19 cellular contexts compared by ENCODE assay signal in genomic region chr14:102760485-102761193, GRCh38. TPM values are rescaled to one million over a fixed set of nuclear protein-coding genes. Genes with fewer than 3 reads are reported as not detected.
A peak's percentile ranks its signal among the peaks of the same experiment; 100 is the strongest.
DNase-seq lines count a peak whose midpoint lies in the region; ATAC-seq, FAIRE-seq and TF ChIP-seq lines count a peak whose summit lies in the region.
"Had no signal": no experiment of that assay in that cellular context is flagged by ENCODE, and none has a peak within 500 bp of the region (broad histone marks: within the 10 kb centered on the region; RNA-seq: fewer than 3 reads in every experiment).

No MANE protein-coding gene starts in this region.

- TF ChIP-seq POLR2A in HepG2 (IDR thresholded peaks at IDR 0.05; ENCODE audit: insufficient read depth in 1 of 2, low read depth in 2 of 2, low read length in 2 of 2), result no peak

- no peak overlapping the region for H2BK120ac ChIP-seq in H9 (ENCODE audit: low read depth, low read length, poor library complexity, severe bottlenecking)

- H3K56ac ChIP-seq in H9 (ENCODE audit: insufficient read length, low read depth, low read length), result no peak overlapping the region

- H4K91ac ChIP-seq in H9 (ENCODE audit: insufficient read length, low read depth, low read length), result no peak overlapping the region

- no peak for TF ChIP-seq RAD21 in HepG2 (CRISPR knock-in tag; IDR thresholded peaks at IDR 0.05)

- H2BK12ac ChIP-seq in H9 (ENCODE audit: insufficient read length, low read depth, low read length), result no peak overlapping the region

- no peak for FAIRE-seq in HepG2 (lab: Jason Lieb, UNC)
- FAIRE-seq: bronchial epithelial cell, TTC549 had no signal

- H3K4me3 ChIP-seq in HepG2 (replicated peaks in 1 of 3; ENCODE audit: insufficient read depth in 1 of 3, low read depth in 2 of 3, low read length in 3 of 3), result no peak overlapping the region
- H3K4me3 ChIP-seq: gastrocnemius medialis, Peyer's patch had no signal

- TF ChIP-seq EP300 in HepG2 (IDR thresholded peaks at IDR 0.05; ENCODE audit: low read depth in 2 of 2, low read length in 2 of 2) (no peak), HepG2 (CRISPR knock-in tag; IDR thresholded peaks at IDR 0.05; ENCODE audit: borderline replicate concordance) (no peak)

- H3K27me3 Mint-ChIP-seq in H9 (ENCODE audit: low read depth), result peaks cover 4% of the 10 kb centered on the region
- no peaks in the 10 kb centered on the region for H3K27me3 Mint-ChIP-seq in stimulated activated naive B cell treated with anti-CD40 and anti-IgM and Interleukin-4, amounts not matched to agents 10 μg/mL and 1 μg/mL and 100 μg/mL, for 72 hours

- no peak overlapping the region for H2BK15ac ChIP-seq in H9 (ENCODE audit: low read depth, low read length)

- no peak overlapping the region for H2BK5ac ChIP-seq in H9 (ENCODE audit: insufficient read length, low read length)

- peak overlapping the region in 1 of 2 experiments; percentile 55; a peak in 2 of 5 replicates for H3K4me3 Mint-ChIP-seq in H9
- no peak overlapping the region for H3K4me3 Mint-ChIP-seq in stimulated activated naive B cell treated with anti-CD40 and anti-IgM and Interleukin-4, amounts not matched to agents 10 μg/mL and 1 μg/mL and 100 μg/mL, for 72 hours
- H3K4me3 Mint-ChIP-seq: activated CD4-positive, alpha-beta T cell treated with anti-CD3 and anti-CD28 coated beads, Interleukin-2, amount 10 ng/mL, durations not matched to agents 24 days and 14 days; stimulated activated naive CD8-positive, alpha-beta T cell treated with anti-CD3 and anti-CD28 coated beads, Interleukin-15, Interleukin-2, amounts not matched to agents 100 ng/mL and 50 ng/mL, for 24 hours had no signal

- no peaks in the 10 kb centered on the region for H3K36me3 Mint-ChIP-seq in H9 (ENCODE audit: insufficient read depth in 1 of 3, low read depth in 3 of 3)
- peaks cover 1 to 11% of the 10 kb centered on the region in 2 donors for H3K36me3 Mint-ChIP-seq in stimulated activated naive B cell treated with anti-CD40 and anti-IgM and Interleukin-4, amounts not matched to agents 10 μg/mL and 1 μg/mL and 100 μg/mL, for 72 hours

- no peaks in the 10 kb centered on the region for H3K9me3 Mint-ChIP-seq in H9
- peaks cover 0 to 4% of the 10 kb centered on the region in 2 donors for H3K9me3 Mint-ChIP-seq in stimulated activated naive B cell treated with anti-CD40 and anti-IgM and Interleukin-4, amounts not matched to agents 10 μg/mL and 1 μg/mL and 100 μg/mL, for 72 hours
- H3K9me3 Mint-ChIP-seq: activated CD4-positive, alpha-beta T cell treated with anti-CD3 and anti-CD28 coated beads, Interleukin-2, amount 10 ng/mL, durations not matched to agents 24 days and 14 days; stimulated activated naive CD8-positive, alpha-beta T cell treated with anti-CD3 and anti-CD28 coated beads, Interleukin-15, Interleukin-2, amounts not matched to agents 100 ng/mL and 50 ng/mL, for 24 hours had no signal

- H2AFZ ChIP-seq in H9 (ENCODE audit: low read length) (no peak overlapping the region), HepG2 (ENCODE audit: low read length) (no peak overlapping the region)

- H3K27ac ChIP-seq in H9 (ENCODE audit: insufficient read length, low read depth, low read length) (no peak overlapping the region), HepG2 (ENCODE audit: extremely low read length, insufficient read depth, low read length) (no peak overlapping the region)
- H3K27ac ChIP-seq: gastrocnemius medialis, Peyer's patch had no signal

- H4K5ac ChIP-seq in H9 (ENCODE audit: insufficient read length, low read depth, low read length), result no peak overlapping the region

- H3K14ac ChIP-seq in H9 (ENCODE audit: insufficient read depth, low read length), result no peak overlapping the region

- no peaks in the 10 kb centered on the region for H3K9me3 ChIP-seq in H9 (ENCODE audit: control insufficient read depth, low read depth, low read length)
- H3K9me3 ChIP-seq in HepG2 (ENCODE audit: low read length), result no peaks in the 10 kb centered on the region
- H3K9me3 ChIP-seq: gastrocnemius medialis, Peyer's patch had no signal

- intact Hi-C loops in HepG2 (cut with micrococcal nuclease; ENCODE audit: unreplicated experiment), result no loop called here

- peak; percentile 42 for ATAC-seq in esophagus mucosa
- ATAC-seq in HepG2, result peak; percentile 71
- no peak for ATAC-seq in stimulated activated naive B cell treated with anti-CD40 and anti-IgM and Interleukin-4, amounts not matched to agents 10 μg/mL and 1 μg/mL and 100 μg/mL, for 72 hours (replicated peaks)
- no peak for ATAC-seq in GM21717 (IDR thresholded peaks at IDR 0.05; ENCODE audit: unreplicated experiment)
- ATAC-seq: gastrocnemius medialis had no signal

- H3K27ac Mint-ChIP-seq in H9, result no peak overlapping the region; a peak in 1 of 7 replicates
- H3K27ac Mint-ChIP-seq in stimulated activated naive B cell treated with anti-CD40 and anti-IgM and Interleukin-4, amounts not matched to agents 10 μg/mL and 1 μg/mL and 100 μg/mL, for 72 hours, result peak overlapping the region; percentile 69
- H3K27ac Mint-ChIP-seq: activated CD4-positive, alpha-beta T cell treated with anti-CD3 and anti-CD28 coated beads, Interleukin-2, amount 10 ng/mL, durations not matched to agents 24 days and 14 days; stimulated activated naive CD8-positive, alpha-beta T cell treated with anti-CD3 and anti-CD28 coated beads, Interleukin-15, Interleukin-2, amounts not matched to agents 100 ng/mL and 50 ng/mL, for 24 hours had no signal

- H3K4me1 Mint-ChIP-seq in H9, result peaks cover 26 to 30% of the 10 kb centered on the region in 2 experiments
- H3K4me1 Mint-ChIP-seq in stimulated activated naive B cell treated with anti-CD40 and anti-IgM and Interleukin-4, amounts not matched to agents 10 μg/mL and 1 μg/mL and 100 μg/mL, for 72 hours, result peaks cover 44 to 67% of the 10 kb centered on the region in 2 donors
- H3K4me1 Mint-ChIP-seq: activated CD4-positive, alpha-beta T cell treated with anti-CD3 and anti-CD28 coated beads, Interleukin-2, amount 10 ng/mL, durations not matched to agents 24 days and 14 days had no signal

- WGBS in H9 (ENCODE audit: extremely low coverage, insufficient read length, low lambda C conversion rate), result no CpG with 5 or more reads among the region's 22 CpGs
- WGBS in HepG2 (ENCODE audit: low lambda C conversion rate), result 60% methylated on average over 15 of the region's 22 CpGs

- H3K79me1 ChIP-seq in H9 (ENCODE audit: insufficient read depth, low read depth, low read length, poor library complexity, severe bottlenecking), result no peaks in the 10 kb centered on the region

- H3K4me1 ChIP-seq in H9 (ENCODE audit: insufficient read depth, low read length) (0 out of 2 replicates have a peak, but pooled peaks cover 2% of the 10 kb centered on the region), HepG2 (ENCODE audit: insufficient read depth, low read length) (peaks cover 32% of the 10 kb centered on the region)
- H3K4me1 ChIP-seq: gastrocnemius medialis had no signal

- POLR2A ChIA-PET in HepG2 (lab: Yijun Ruan, JAX), result no interaction called here

- H2AK5ac ChIP-seq in H9 (ENCODE audit: insufficient read length, low read length), result no peak overlapping the region

- no peaks in the 10 kb centered on the region for H3K36me3 ChIP-seq in HepG2 (replicated peaks in 1 of 2; ENCODE audit: control insufficient read depth in 1 of 2, insufficient read depth in 2 of 2, low read length in 2 of 2)
- H3K36me3 ChIP-seq: gastrocnemius medialis, Peyer's patch had no signal

- DNase-seq in H9 (peak; percentile 67), HepG2 (ENCODE audit: low spot score) (no peak), NCI-H1930 (lab: John Stamatoyannopoulos, UW) (no peak), NCI-H526 treated with DMSO at 0.1 percent for 48 hours (lab: John Stamatoyannopoulos, UW) (no peak)
- DNase-seq in stimulated activated naive B cell treated with anti-CD40 and anti-IgM and Interleukin-4, amounts not matched to agents 10 μg/mL and 1 μg/mL and 100 μg/mL, for 72 hours, result no peak
- DNase-seq: activated CD4-positive, alpha-beta T cell treated with anti-CD3 and anti-CD28 coated beads, Interleukin-2, amount 10 ng/mL, durations not matched to agents 24 days and 14 days; activated effector memory CD4-positive, alpha-beta T cell treated with anti-CD3 and anti-CD28 coated beads, Interleukin-2, amount 50 U/mL, for 16 hours; gastrocnemius medialis; KG1; mesenchymal stem cell; NCI-H1092 treated with DMSO at 0.1 percent for 48 hours; NCI-H2107; NCI-H774; Peyer's patch had no signal

- no peak overlapping the region for H3K4me2 ChIP-seq in H9 (ENCODE audit: insufficient read depth, insufficient read length, low read length)
- peak overlapping the region; percentile 16; the same call in 1 of the 2 replicates for H3K4me2 ChIP-seq in HepG2 (ENCODE audit: low read depth, low read length)

- H3T11ph ChIP-seq in H9 (ENCODE audit: low read length), result no peak overlapping the region

- no peaks in the 10 kb centered on the region for H3K27me3 ChIP-seq in H9 (ENCODE audit: insufficient read depth, low read length)
- H3K27me3 ChIP-seq in HepG2 (ENCODE audit: control insufficient read depth in 1 of 2, insufficient read depth in 2 of 2, low read length in 2 of 2), result peaks cover 0 to 4% of the 10 kb centered on the region in 2 experiments; a peak in 2 of 5 replicates
- H3K27me3 ChIP-seq: Peyer's patch had no signal

- no peak overlapping the region for H3K18ac ChIP-seq in H9 (ENCODE audit: insufficient read length, low read depth, low read length)

- BruUV-seq in HepG2 (replicated peaks; lab: Mats Ljungman, UMichigan), result no TSS peak

- H3K23me2 ChIP-seq in H9 (ENCODE audit: insufficient read length, low read depth, low read length, poor library complexity, severe bottlenecking), result no peaks in the 10 kb centered on the region

- H3K79me2 ChIP-seq in H9 (ENCODE audit: insufficient read depth, low read length) (no peaks in the 10 kb centered on the region), HepG2 (ENCODE audit: insufficient read depth, low read length) (no peaks in the 10 kb centered on the region)

- in situ Hi-C loops in HepG2 (cut with HindIII; ENCODE audit: extremely low pct_ligation_motif_present, low pct_unique_long_range_greater_than_20kb), result no loop called here

- no peaks in the 10 kb centered on the region for H4K20me1 ChIP-seq in H9 (ENCODE audit: control insufficient read depth, insufficient read depth, insufficient read length)
- H4K20me1 ChIP-seq in HepG2 (ENCODE audit: insufficient read depth, low read length), result no peaks in the 10 kb centered on the region

- TF ChIP-seq CTCF in H9 (conservative IDR thresholded peaks at IDR 0.05) (no peak), HepG2 (CRISPR knock-in tag; IDR thresholded peaks at IDR 0.05) (no peak)

- H3K4ac ChIP-seq in H9 (ENCODE audit: low read depth, low read length), result no peak overlapping the region

- H4K8ac ChIP-seq in H9 (replicated peaks; ENCODE audit: insufficient read length, low read depth, low read length), result no peak overlapping the region

- H2BK20ac ChIP-seq in H9 (ENCODE audit: low read depth, low read length, poor library complexity, severe bottlenecking), result no peak overlapping the region

- CTCF ChIA-PET in HepG2 (lab: Yijun Ruan, JAX; ENCODE audit: low intra/inter-chr PET ratio, low total read pairs), result no interaction called here

- no peak overlapping the region for H3K23ac ChIP-seq in H9 (ENCODE audit: insufficient read length, low read depth, low read length)

- H3K9ac ChIP-seq in H9 (ENCODE audit: extremely low read depth, insufficient read length, low read length) (no peak overlapping the region), HepG2 (ENCODE audit: insufficient read depth, low read depth, low read length) (no peak overlapping the region)

RNA-seq across cellular contexts. Expression of gene TRAF3, which starts 16.6 kb away (rescaled TPM):
- total RNA-seq in H9 (2021) (9.6 TPM in 2 replicates), esophagus mucosa (15.1 TPM), HepG2 (2016; rRNA removed; fragmentation: Illumina TruSeq; extraction: Trizol) (12.2 and 13.0 TPM in 2 replicates)
- 45.5 and 46.6 TPM in 2 replicates for total RNA-seq in HepG2 (2016; cell fraction: cytosol; rRNA removed; fragmentation: Illumina TruSeq; extraction: Trizol; ENCODE audit: low read depth)
- 10.7 and 11.9 TPM in 2 replicates for total RNA-seq in HepG2 (2016; cell fraction: insoluble cytoplasmic fraction; rRNA removed; fragmentation: Illumina TruSeq; extraction: Trizol)
- 36.3 and 37.0 TPM in 2 replicates for total RNA-seq in HepG2 (2016; cell fraction: membrane; rRNA removed; fragmentation: Illumina TruSeq; extraction: Trizol)
- 8.7 and 9.5 TPM in 2 replicates for total RNA-seq in HepG2 (2016; cell fraction: nucleus; rRNA removed; fragmentation: Illumina TruSeq; extraction: Trizol)
- polyA plus RNA-seq in HepG2 (2011; rRNA removed), result 6.9 and 7.2 TPM in 2 replicates
- polyA plus RNA-seq in HepG2 (2011; cell fraction: cytosol; rRNA removed), result 6.0 and 6.8 TPM in 2 replicates
- 8.0 and 8.4 TPM in 2 replicates for polyA plus RNA-seq in HepG2 (2011; cell fraction: nucleus; rRNA removed)
- polyA plus RNA-seq in HepG2 (2012), result 5.3 and 5.6 TPM in 2 replicates
- 11.1 and 11.2 TPM in 2 replicates for polyA plus RNA-seq in HepG2 (2016; cell fraction: cytosol; fragmentation: Illumina TruSeq; extraction: Trizol; ENCODE audit: low read depth)
- polyA plus RNA-seq in HepG2 (2016; cell fraction: insoluble cytoplasmic fraction; fragmentation: Illumina TruSeq; extraction: Trizol; ENCODE audit: low read depth), result 7.7 and 10.1 TPM in 2 replicates
- 15.8 and 17.5 TPM in 2 replicates for polyA plus RNA-seq in HepG2 (2016; cell fraction: membrane; fragmentation: Illumina TruSeq; extraction: Trizol; ENCODE audit: low read depth)
- 11.6 and 12.0 TPM in 2 replicates for polyA plus RNA-seq in HepG2 (2016; cell fraction: nucleus; fragmentation: Illumina TruSeq; extraction: Trizol; ENCODE audit: insufficient read depth, low read depth)
- 21.0 and 40.5 TPM in 2 replicates for polyA minus RNA-seq in HepG2 (2011; rRNA and poly(A)+ RNA removed; ENCODE audit: low replicate concordance)
- 7.8 and 9.1 TPM in 2 replicates for polyA minus RNA-seq in HepG2 (2011; cell fraction: cytosol; rRNA and poly(A)+ RNA removed)
- polyA minus RNA-seq in HepG2 (2011; cell fraction: nucleus; rRNA and poly(A)+ RNA removed), result 6.8 and 11.8 TPM in 2 replicates

Comparison
In these comparisons a context has a peak if more than half of its experiments do, and no peak if none do; other contexts are left out.
1. ATAC-seq: peak in esophagus mucosa (single experiment) and HepG2 (single experiment); none in stimulated activated naive B cell treated with anti-CD40 and anti-IgM and Interleukin-4, amounts not matched to agents 10 μg/mL and 1 μg/mL and 100 μg/mL, for 72 hours (0 of 2) and GM21717 (single experiment).